In genomic region chr1:245153081-245153644, GRCh38 we compare ENCODE assay signal across 8 cellular contexts. TPM values are rescaled to one million over a fixed set of nuclear protein-coding genes. Genes with fewer than 3 reads are reported as not detected.
DNase-seq lines count a peak whose midpoint lies in the region; ATAC-seq, FAIRE-seq and TF ChIP-seq lines count a peak whose summit lies in the region.

No MANE protein-coding gene starts in this region.

- no peak for TF ChIP-seq EP300 in sigmoid colon (IDR thresholded peaks at IDR 0.05)

- DNase-seq in ACHN: peak; percentile 80
- peak; percentile 45 to 63 for DNase-seq in NCI-H1930 (lab: John Stamatoyannopoulos, UW)
- DNase-seq in body of pancreas: peak; percentile 56 to 63 (median 59)
- no peak for DNase-seq in sigmoid colon

- no peaks in the 10 kb centered on the region for H3K9me3 ChIP-seq in body of pancreas
- H3K9me3 ChIP-seq in iPS-18a (ENCODE audit: control insufficient read depth, low read depth, low read length): no peaks in the 10 kb centered on the region
- H3K9me3 ChIP-seq in sigmoid colon: no peaks in the 10 kb centered on the region

- H3K4me3 ChIP-seq in body of pancreas (no peak overlapping the region), iPS-18a (ENCODE audit: low read length) (peak overlapping the region; percentile 60), sigmoid colon (peak overlapping the region; percentile 30 to 58 (median 52))

- H3K36me3 ChIP-seq in body of pancreas (replicated peaks in 1 of 2; ENCODE audit: insufficient read depth in 1 of 2, low read depth in 2 of 2) (no peaks in the 10 kb centered on the region), iPS-18a (ENCODE audit: control insufficient read depth, low read depth, low read length) (no peaks in the 10 kb centered on the region), sigmoid colon (no peaks in the 10 kb centered on the region)

- ATAC-seq in GM19023 (IDR thresholded peaks at IDR 0.05; ENCODE audit: unreplicated experiment): peak; percentile 27
- no peak for ATAC-seq in body of pancreas
- ATAC-seq in HG03342 (IDR thresholded peaks at IDR 0.05; ENCODE audit: unreplicated experiment): no peak

- peaks cover 0 to 4% of the 10 kb centered on the region in 2 donors for H3K27me3 ChIP-seq in body of pancreas
- peaks cover 53% of the 10 kb centered on the region for H3K27me3 ChIP-seq in iPS-18a (ENCODE audit: control insufficient read depth, insufficient read depth, low read length)
- H3K27me3 ChIP-seq in sigmoid colon: peaks cover 10 to 56% (median 36%) of the 10 kb centered on the region in 3 donors

- H3K9ac ChIP-seq in iPS-18a (ENCODE audit: low read length): no peak overlapping the region

- peak; percentile 39 to 71 (median 65) for TF ChIP-seq CTCF in body of pancreas (IDR thresholded peaks at IDR 0.05)
- TF ChIP-seq CTCF in sigmoid colon (IDR thresholded peaks at IDR 0.05): peak; percentile 13 to 70 (median 39)

- H3K4me1 ChIP-seq in body of pancreas (peaks cover 43% of the 10 kb centered on the region), iPS-18a (ENCODE audit: control insufficient read depth, low read depth, low read length) (peaks cover 14% of the 10 kb centered on the region), sigmoid colon (peaks cover 0 to 42% (median 41%) of the 10 kb centered on the region in 4 donors)

- 0 to 1% methylated on average over 33 to 34 of the region's 34 CpGs for WGBS in body of pancreas, 2 donors
- 1% methylated on average over 34 of the region's 34 CpGs for WGBS in sigmoid colon, 2 donors

- H3K27ac ChIP-seq in body of pancreas (no peak overlapping the region), iPS-18a (ENCODE audit: low read length) (no peak overlapping the region), sigmoid colon (no peak overlapping the region)

- in situ Hi-C loops in ACHN (cut with HindIII; ENCODE audit: low pct_ligation_motif_present, low pct_unique_long_range_greater_than_20kb, low sequenced_read_pairs): loop anchor here (25.0 kb wide), 1 partner anchor 359 kb away; no protein-coding TSS in a partner anchor

- intact Hi-C loops in body of pancreas (cut with DNase I): loop anchor here (10.0 kb wide), 1 partner anchor 232 kb away; no protein-coding TSS in a partner anchor
- intact Hi-C loops in sigmoid colon (cut with DNase I): loop anchor here (1.0 to 10.0 kb wide), 5 partner anchors 288 to 1542 kb away; partner anchors contain the start of gene HNRNPU

- FAIRE-seq in TTC549 (lab: Jason Lieb, UNC): peak; percentile 91

- TF ChIP-seq POLR2A in body of pancreas (IDR thresholded peaks at IDR 0.05): no peak
- TF ChIP-seq POLR2A in sigmoid colon (IDR thresholded peaks at IDR 0.05): no peak

RNA-seq across cellular contexts. Expression of gene KIF26B, which starts 1.6 kb away (rescaled TPM):
- total RNA-seq in body of pancreas (1 to 10 TPM in 1 of 2 donors, under 1 TPM in 1; 0.78 to 4.6 TPM), sigmoid colon (1 to 10 TPM; 1.1 to 5.5 (median 2.1) TPM)
- under 1 TPM in 2 of 3 donors, not detected in 1; under 0.01 to 0.41 TPM for polyA plus RNA-seq in sigmoid colon

Comparison
In these comparisons a context has a peak if more than half of its experiments do, and no peak if none do; other contexts are left out.
1. H3K4me3 ChIP-seq: peak in iPS-18a (single experiment) and sigmoid colon (4 of 4); none in body of pancreas (0 of 2).